In the genomic region with DNA sequence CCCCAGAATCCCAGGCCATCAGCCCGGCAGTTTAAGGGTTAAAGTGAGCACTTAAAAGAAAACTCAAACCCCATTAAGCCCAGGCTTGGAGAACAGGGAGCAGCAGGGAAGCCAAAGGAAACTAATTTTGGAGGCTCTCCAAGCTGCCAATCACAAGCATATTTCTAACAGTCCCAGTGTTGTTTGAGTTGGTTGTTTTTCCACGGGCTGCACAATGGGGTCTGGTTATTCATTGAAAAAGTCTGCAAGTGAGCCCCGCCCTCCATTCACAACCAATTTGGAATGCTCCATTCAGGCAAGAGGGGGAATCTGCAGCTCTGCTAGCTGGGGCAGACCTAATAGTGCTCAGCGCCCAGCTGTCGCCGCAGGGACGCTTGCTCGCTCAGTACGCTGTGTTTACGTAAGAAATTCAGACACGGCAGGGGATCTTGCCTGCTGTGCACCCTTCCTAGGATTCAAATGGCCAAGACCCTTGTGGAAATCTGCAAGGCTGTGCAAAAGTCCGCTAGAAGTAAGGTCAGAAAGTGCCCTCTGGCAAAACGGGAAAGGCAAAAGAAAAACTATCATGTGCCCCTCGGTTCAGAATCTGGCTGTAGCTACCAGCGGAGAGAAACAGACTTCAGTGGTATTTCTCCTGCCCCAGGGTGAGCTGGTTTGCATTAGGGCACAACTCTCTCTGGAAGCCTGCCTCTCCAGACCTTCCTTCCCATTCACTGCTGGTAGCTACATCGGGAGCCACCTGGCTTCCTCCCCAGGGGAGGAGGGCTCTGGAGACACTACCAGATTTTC, we compare ENCODE assay signal across 9 cellular contexts. TPM values are rescaled to one million over a fixed set of nuclear protein-coding genes. Genes with fewer than 3 reads are reported as not detected.
DNase-seq lines count a peak whose midpoint lies in the region; ATAC-seq, FAIRE-seq and TF ChIP-seq lines count a peak whose summit lies in the region.
"Had no signal": no experiment of that assay in that cellular context is flagged by ENCODE, and none has a peak within 500 bp of the region (broad histone marks: within the 10 kb centered on the region; RNA-seq: fewer than 3 reads in every experiment).

No MANE protein-coding gene starts in this region.

- H3K27ac ChIP-seq in right atrium auricular region = peak overlapping the region; percentile 42 to 56
- H3K27ac ChIP-seq: KMS-11 had no signal

- ATAC-seq in HG03565 (IDR thresholded peaks at IDR 0.05; ENCODE audit: unreplicated experiment) = no peak

- FAIRE-seq in GM12891 (lab: Jason Lieb, UNC) = peak; percentile 9

- peak overlapping the region; percentile 42 for H3K4me3 ChIP-seq in astrocyte of the cerebellum (ENCODE audit: low read depth, low read length)
- peak overlapping the region in 1 of 2 donors; percentile 50 for H3K4me3 ChIP-seq in right atrium auricular region

- TF ChIP-seq CTCF in astrocyte of the cerebellum (IDR thresholded peaks at IDR 0.05; ENCODE audit: low read depth, low read length, missing control alignments) (no peak), right atrium auricular region (IDR thresholded peaks at IDR 0.05) (no peak), GM13977 (IDR thresholded peaks at IDR 0.05; ENCODE audit: extremely low read depth, insufficient read depth, missing control alignments) (no peak)

- no peak for DNase-seq in GM12891 (ENCODE audit: insufficient read length, low spot score)
- peak; percentile 14 for DNase-seq in NCI-H2081 treated with DMSO at 0.1 percent for 48 hours (lab: John Stamatoyannopoulos, UW)
- DNase-seq in astrocyte of the cerebellum (ENCODE audit: low read depth) = peak; percentile 67
- peak; percentile 77 for DNase-seq in right atrium auricular region (ENCODE audit: low spot score)
- DNase-seq in pons (ENCODE audit: low spot score) = peak; percentile 99
- DNase-seq in amniotic stem cell (lab: John Stamatoyannopoulos, UW) = no peak
- no peak for DNase-seq in GM13977 (ENCODE audit: low spot score)

- H3K4me1 ChIP-seq in right atrium auricular region = peaks cover 0 to 37% of the 10 kb centered on the region in 2 donors

- no peaks in the 10 kb centered on the region for H3K27me3 ChIP-seq in right atrium auricular region

- in situ Hi-C loops in astrocyte of the cerebellum (cut with HindIII; ENCODE audit: low sequenced_read_pairs) = no loop called here
- in situ Hi-C loops in GM13977 (cut with MboI; ENCODE audit: low pct_unique_long_range_greater_than_20kb, low sequenced_read_pairs, unreplicated experiment) = no loop called here

- no peak for TF ChIP-seq POLR2A in GM12891 (IDR thresholded peaks at IDR 0.05; ENCODE audit: low read depth, low read length)

- H3K9me3 ChIP-seq in right atrium auricular region = no peaks in the 10 kb centered on the region

- no peaks in the 10 kb centered on the region for H3K36me3 ChIP-seq in right atrium auricular region

TF ChIP-seq in GM12891, 5 proteins besides CTCF, POLR2A, EP300 and RAD21:
- TF ChIP-seq POU2F2 (IDR thresholded peaks at IDR 0.05; ENCODE audit: low read depth, low read length) (no peak), PAX5 (IDR thresholded peaks at IDR 0.05; ENCODE audit: insufficient read depth, low read length, severe bottlenecking) (no peak), TAF1 (IDR thresholded peaks at IDR 0.05; ENCODE audit: low read depth, low read length) (no peak), SPI1 (IDR thresholded peaks at IDR 0.05; ENCODE audit: low read depth, low read length) (no peak), POLR2AphosphoS5 (IDR thresholded peaks at IDR 0.05; ENCODE audit: low read depth, low read length) (no peak)
TF ChIP-seq in GM12891: peak in this region for 0.

RNA-seq across cellular contexts. Expression of a gene that starts 11.0 kb away (rescaled TPM):
- 15.7 TPM for polyA plus RNA-seq in GM12891 (2012; ENCODE audit: low read depth, missing spikeins)
- total RNA-seq in right atrium auricular region = 10 to 100 TPM; 22.8 to 28.7 TPM

Comparison
In these comparisons a context has a peak if more than half of its experiments do, and no peak if none do; other contexts are left out.
1. DNase-seq: peak in NCI-H2081 treated with DMSO at 0.1 percent for 48 hours (single experiment), astrocyte of the cerebellum (single experiment), right atrium auricular region (single experiment) and pons (single experiment); none in GM12891 (single experiment), amniotic stem cell (single experiment) and GM13977 (single experiment).